22 cellular contexts compared by ENCODE assay signal in the genomic region with DNA sequence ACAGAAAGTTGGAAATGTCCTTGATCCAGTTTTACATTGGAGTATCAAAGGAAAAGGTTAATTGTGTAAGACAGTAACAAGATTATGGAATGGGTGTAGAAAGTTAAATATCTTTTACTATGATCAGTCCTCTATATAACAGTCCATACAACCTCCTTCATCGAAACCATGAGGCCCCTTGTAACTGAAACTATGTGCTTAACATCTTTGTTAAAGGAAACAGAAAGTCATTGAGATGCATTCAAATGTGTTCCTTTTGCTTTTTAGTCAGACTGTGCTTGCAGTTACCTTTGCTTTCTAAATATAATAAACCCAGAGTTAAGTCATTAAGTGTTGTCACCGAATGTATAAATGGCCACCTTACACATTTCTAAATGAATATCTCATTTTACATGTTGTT.
A peak's percentile ranks its signal among the peaks of the same experiment; 100 is the strongest.
DNase-seq lines count a peak whose midpoint lies in the region; ATAC-seq and TF ChIP-seq lines count a peak whose summit lies in the region.
"Had no signal": no experiment of that assay in that cellular context is flagged by ENCODE, and none has a peak within 500 bp of the region (broad histone marks: within the 10 kb centered on the region; RNA-seq: fewer than 3 reads in every experiment).

No MANE protein-coding gene starts in this region.

- H3K18ac ChIP-seq in neuronal stem cell (ENCODE audit: low read length) = no peak overlapping the region

- no peak overlapping the region for H2AK5ac ChIP-seq in neuronal stem cell (ENCODE audit: low read depth, low read length)

- no peak overlapping the region for H2BK120ac ChIP-seq in neuronal stem cell (ENCODE audit: low read depth, low read length)

- no peak overlapping the region for H3K9ac ChIP-seq in neuronal stem cell (ENCODE audit: low read depth, low read length, poor library complexity)

- DNase-seq in neuronal stem cell (ENCODE audit: low spot score) (no peak), ureter (ENCODE audit: low spot score) (no peak), LoVo (ENCODE audit: low spot score) (no peak), upper lobe of left lung (no peak)
- DNase-seq: adrenal gland; C1 segment of cervical spinal cord; DMS153; H9; IMR-90; left colon; mucosa of descending colon; NCI-H2171 treated with DMSO at 0.1 percent for 48 hours; NCI-H774; nucleus accumbens; stimulated activated CD4-positive, alpha-beta T cell treated with anti-CD3 and anti-CD28 coated beads, Interleukin-2, amount 100 ng/mL, for 48 hours; SW 1271; testis had no signal

- ATAC-seq in GM18870 (IDR thresholded peaks at IDR 0.05; ENCODE audit: unreplicated experiment) = peak; percentile 99
- ATAC-seq in GM21723 (IDR thresholded peaks at IDR 0.05; ENCODE audit: unreplicated experiment) = peak; percentile 99
- ATAC-seq in HG03342 (IDR thresholded peaks at IDR 0.05; ENCODE audit: unreplicated experiment) = peak; percentile 63
- ATAC-seq in HG02678 (IDR thresholded peaks at IDR 0.05; ENCODE audit: unreplicated experiment) = no peak
- ATAC-seq in upper lobe of left lung (ENCODE audit: low FRiP score in 2 of 2) = no peak
- ATAC-seq: left colon, mucosa of descending colon, sciatic nerve had no signal

- no peak overlapping the region for H3K4ac ChIP-seq in neuronal stem cell (ENCODE audit: low read length)

- no peak overlapping the region for H4K91ac ChIP-seq in neuronal stem cell (ENCODE audit: low read depth, low read length, poor library complexity)

- H3K23ac ChIP-seq in neuronal stem cell (ENCODE audit: low read depth, low read length, poor library complexity) = no peak overlapping the region

- no peak for TF ChIP-seq CTCF in upper lobe of left lung (IDR thresholded peaks at IDR 0.05)

- H3K36me3 ChIP-seq in neuronal stem cell (replicated peaks in 1 of 2; ENCODE audit: control insufficient read depth in 2 of 2, insufficient read depth in 2 of 2, low read length in 2 of 2) (no peaks in the 10 kb centered on the region), upper lobe of left lung (no peaks in the 10 kb centered on the region)
- H3K36me3 ChIP-seq: adrenal gland had no signal

- H2BK15ac ChIP-seq in neuronal stem cell (ENCODE audit: low read length) = no peak overlapping the region

- H4K8ac ChIP-seq in neuronal stem cell (ENCODE audit: low read depth, low read length) = no peak overlapping the region

- TF ChIP-seq EP300 in upper lobe of left lung (IDR thresholded peaks at IDR 0.05) = no peak

- H3K27ac ChIP-seq in neuronal stem cell (replicated peaks; ENCODE audit: low read length) (no peak overlapping the region), upper lobe of left lung (no peak overlapping the region)
- H3K27ac ChIP-seq: adrenal gland, testis had no signal

- peak overlapping the region; percentile 42 for H2AFZ ChIP-seq in neuronal stem cell (ENCODE audit: low read length)

- TF ChIP-seq POLR2A in upper lobe of left lung (IDR thresholded peaks at IDR 0.05) = no peak

- no peak overlapping the region for H3K14ac ChIP-seq in neuronal stem cell (ENCODE audit: low read length)

- H3K9me3 ChIP-seq in neuronal stem cell (replicated peaks in 1 of 2; ENCODE audit: control insufficient read depth in 2 of 2, insufficient read depth in 1 of 2, low read depth in 1 of 2, low read length in 2 of 2) (no peaks in the 10 kb centered on the region), upper lobe of left lung (no peaks in the 10 kb centered on the region)
- H3K9me3 ChIP-seq: adrenal gland, mucosa of descending colon, testis had no signal

- no peak overlapping the region for H2BK5ac ChIP-seq in neuronal stem cell (ENCODE audit: low read length)

- H2BK12ac ChIP-seq in neuronal stem cell (ENCODE audit: low read length) = no peak overlapping the region

- no peak overlapping the region for H3K4me2 ChIP-seq in neuronal stem cell (ENCODE audit: insufficient read depth, low read length, poor library complexity, severe bottlenecking)

- H3K27me3 ChIP-seq in neuronal stem cell (ENCODE audit: control insufficient read depth in 3 of 3, insufficient read depth in 3 of 3, low read depth in 1 of 3, low read length in 3 of 3) (no peaks in the 10 kb centered on the region), upper lobe of left lung (no peaks in the 10 kb centered on the region)
- H3K27me3 ChIP-seq: adrenal gland, testis had no signal

- WGBS in neuronal stem cell (ENCODE audit: extremely low coverage in 2 of 2, insufficient read length in 2 of 2, insufficient replicate concordance in 1 of 2), 2 donors = no CpG with 5 or more reads among the region's 2 CpGs
- 71 to 73% methylated on average over 2 of the region's 2 CpGs for WGBS in upper lobe of left lung, 2 donors

- H3K79me1 ChIP-seq in neuronal stem cell (ENCODE audit: low read depth, low read length) = no peaks in the 10 kb centered on the region

- H3K4me1 ChIP-seq in neuronal stem cell (ENCODE audit: control insufficient read depth in 2 of 2, insufficient read depth in 1 of 2, low read depth in 1 of 2, low read length in 2 of 2) (peaks cover 0 to 16% of the 10 kb centered on the region in 2 donors), upper lobe of left lung (no peaks in the 10 kb centered on the region)
- H3K4me1 ChIP-seq: adrenal gland, testis had no signal

- H3K4me3 ChIP-seq in neuronal stem cell (ENCODE audit: low read length in 2 of 2) = no peak overlapping the region
- H3K4me3 ChIP-seq in upper lobe of left lung = no peak overlapping the region
- H3K4me3 ChIP-seq: adrenal gland, mucosa of descending colon, testis had no signal

Comparison
In these comparisons a context has a peak if more than half of its experiments do, and no peak if none do; other contexts are left out.
1. ATAC-seq: peak in GM18870 (single experiment), GM21723 (single experiment) and HG03342 (single experiment); none in HG02678 (single experiment) and upper lobe of left lung (0 of 2).